In the genomic region with DNA sequence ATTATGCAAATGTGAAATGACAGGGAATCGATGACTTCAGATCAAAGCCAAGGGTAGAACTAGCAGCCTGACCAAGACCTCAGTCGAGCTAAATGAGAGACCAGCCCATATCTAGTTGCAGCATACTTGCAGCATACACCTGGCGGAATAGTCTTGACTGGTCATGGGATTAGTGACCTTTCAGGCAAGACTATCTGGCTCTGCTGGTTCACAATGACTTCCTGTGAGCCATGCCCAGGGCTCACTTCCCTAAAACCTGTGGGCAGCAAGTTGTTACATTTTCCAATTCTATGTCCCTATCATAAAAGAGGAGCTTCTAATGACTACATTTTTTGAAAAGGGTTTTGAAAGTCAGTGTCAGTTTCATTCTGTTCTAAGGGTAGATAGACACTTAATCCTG, we compare ENCODE assay signal across 17 cellular contexts.
"Had no signal": no experiment of that assay in that cellular context is flagged by ENCODE, and none has a peak within 500 bp of the region (broad histone marks: within the 10 kb centered on the region; RNA-seq: fewer than 3 reads in every experiment).

No MANE protein-coding gene starts in this region.

- H3K4me1 Mint-ChIP-seq: activated CD4-positive, alpha-beta T cell treated with anti-CD3 and anti-CD28 coated beads, Interleukin-2, amount 10 ng/mL, durations not matched to agents 24 days and 14 days; memory B cell; natural killer cell; stimulated activated memory B cell treated with anti-CD40 and anti-IgM and Interleukin-4, amounts not matched to agents 10 μg/mL and 1 μg/mL and 100 μg/mL, for 72 hours had no signal

- H3K9me3 ChIP-seq: esophagus squamous epithelium, right atrium auricular region, tibial artery, uterus had no signal

- H3K4me3 Mint-ChIP-seq: activated CD4-positive, alpha-beta T cell treated with anti-CD3 and anti-CD28 coated beads, Interleukin-2, amount 10 ng/mL, durations not matched to agents 24 days and 14 days; activated CD8-positive, alpha-beta T cell treated with anti-CD3 and anti-CD28 coated beads, Interleukin-2, amount 10 ng/mL, durations not matched to agents 7 days and 5 days; activated T-cell treated with anti-CD3 and anti-CD28 coated beads, Interleukin-2, amount 50 U/mL, for 72 hours; memory B cell; natural killer cell; stimulated activated memory B cell treated with anti-CD40 and anti-IgM and Interleukin-4, amounts not matched to agents 10 μg/mL and 1 μg/mL and 100 μg/mL, for 72 hours had no signal

- H3K36me3 Mint-ChIP-seq: activated naive CD4-positive, alpha-beta T cell treated with anti-CD3 and anti-CD28 coated beads, Interleukin-2, amount 50 U/mL, for 72 hours; memory B cell; natural killer cell; stimulated activated memory B cell treated with anti-CD40 and anti-IgM and Interleukin-4, amounts not matched to agents 10 μg/mL and 1 μg/mL and 100 μg/mL, for 72 hours had no signal

- H3K27me3 Mint-ChIP-seq: activated CD4-positive, alpha-beta T cell treated with anti-CD3 and anti-CD28 coated beads, Interleukin-2, amount 10 ng/mL, durations not matched to agents 24 days and 14 days; memory B cell; stimulated activated memory B cell treated with anti-CD40 and anti-IgM and Interleukin-4, amounts not matched to agents 10 μg/mL and 1 μg/mL and 100 μg/mL, for 72 hours had no signal

- ATAC-seq: activated CD8-positive, alpha-beta T cell treated with anti-CD3 and anti-CD28 coated beads, Interleukin-2, amount 10 ng/mL, durations not matched to agents 7 days and 5 days; activated naive CD4-positive, alpha-beta T cell treated with anti-CD3 and anti-CD28 coated beads, Interleukin-2, amount 50 U/mL, for 72 hours; activated T-cell treated with anti-CD3 and anti-CD28 coated beads, Interleukin-2, amount 50 U/mL, for 72 hours; left lobe of liver; natural killer cell; stimulated activated memory B cell treated with anti-CD40 and anti-IgM and Interleukin-4, amounts not matched to agents 10 μg/mL and 1 μg/mL and 100 μg/mL, for 72 hours had no signal

- H3K27ac ChIP-seq: esophagus squamous epithelium, right atrium auricular region, tibial artery, uterus had no signal

- H3K27ac Mint-ChIP-seq: activated CD4-positive, alpha-beta T cell treated with anti-CD3 and anti-CD28 coated beads, Interleukin-2, amount 10 ng/mL, durations not matched to agents 24 days and 14 days; activated CD8-positive, alpha-beta T cell treated with anti-CD3 and anti-CD28 coated beads, Interleukin-2, amount 10 ng/mL, durations not matched to agents 7 days and 5 days; activated naive CD4-positive, alpha-beta T cell treated with anti-CD3 and anti-CD28 coated beads, Interleukin-2, amount 50 U/mL, for 72 hours; activated T-cell treated with anti-CD3 and anti-CD28 coated beads, Interleukin-2, amount 50 U/mL, for 72 hours; memory B cell; natural killer cell; stimulated activated memory B cell treated with anti-CD40 and anti-IgM and Interleukin-4, amounts not matched to agents 10 μg/mL and 1 μg/mL and 100 μg/mL, for 72 hours had no signal

- H3K36me3 ChIP-seq: esophagus squamous epithelium, right atrium auricular region, tibial artery, uterus had no signal

- DNase-seq: activated CD4-positive, alpha-beta T cell treated with anti-CD3 and anti-CD28 coated beads, Interleukin-2, amount 10 ng/mL, durations not matched to agents 24 days and 14 days; activated CD4-positive, CD25-positive, alpha-beta regulatory T cell; activated CD8-positive, alpha-beta memory T cell treated with anti-CD3 and anti-CD28 coated beads, Interleukin-2, amount 50 U/mL, for 48 hours; activated CD8-positive, alpha-beta T cell treated with anti-CD3 and anti-CD28 coated beads, Interleukin-2, amount 10 ng/mL, durations not matched to agents 7 days and 5 days; activated gamma-delta T cell; activated T-cell treated with anti-CD3 and anti-CD28 coated beads, Interleukin-2, amount 50 U/mL, for 72 hours; esophagus squamous epithelium; hippocampal formation; natural killer cell; stimulated activated CD4-positive, alpha-beta T cell treated with anti-CD3 and anti-CD28 coated beads, Interleukin-2, amount 100 ng/mL, for 48 hours; tibial artery; uterus had no signal

- H3K9me3 Mint-ChIP-seq: activated CD4-positive, alpha-beta T cell treated with anti-CD3 and anti-CD28 coated beads, Interleukin-2, amount 10 ng/mL, durations not matched to agents 24 days and 14 days; memory B cell; stimulated activated memory B cell treated with anti-CD40 and anti-IgM and Interleukin-4, amounts not matched to agents 10 μg/mL and 1 μg/mL and 100 μg/mL, for 72 hours had no signal

- H3K4me3 ChIP-seq: esophagus squamous epithelium, right atrium auricular region, tibial artery, uterus had no signal

- H3K27me3 ChIP-seq: esophagus squamous epithelium, right atrium auricular region, tibial artery, uterus had no signal

- H3K4me1 ChIP-seq: esophagus squamous epithelium, right atrium auricular region, tibial artery, uterus had no signal
